Comparison of ENCODE assay signal across 1 cellular context in genomic region chr12:9647825-9648700, GRCh38.
A peak's percentile ranks its signal among the peaks of the same experiment; 100 is the strongest.
TF ChIP-seq lines count a peak whose summit lies in the region.

No MANE protein-coding gene starts in this region.

TF ChIP-seq in HepG2, 621 proteins besides CTCF, POLR2A, EP300 and RAD21 (continued from another document and continues in another):
- TF ChIP-seq ZBTB39 (CRISPR knock-in tag; IDR thresholded peaks at IDR 0.05): no peak
- TF ChIP-seq ZNF451 (CRISPR knock-in tag; IDR thresholded peaks at IDR 0.05): 0 out of 2 replicates have a peak, but pooled peaks have one; percentile 59
- no peak for TF ChIP-seq SP5 (CRISPR knock-in tag; IDR thresholded peaks at IDR 0.05; ENCODE audit: borderline replicate concordance, low read depth)
- TF ChIP-seq MXD3 (CRISPR knock-in tag; IDR thresholded peaks at IDR 0.05): peak; percentile 71; the same call in 1 of the 2 replicates
- TF ChIP-seq, protein P1, sequence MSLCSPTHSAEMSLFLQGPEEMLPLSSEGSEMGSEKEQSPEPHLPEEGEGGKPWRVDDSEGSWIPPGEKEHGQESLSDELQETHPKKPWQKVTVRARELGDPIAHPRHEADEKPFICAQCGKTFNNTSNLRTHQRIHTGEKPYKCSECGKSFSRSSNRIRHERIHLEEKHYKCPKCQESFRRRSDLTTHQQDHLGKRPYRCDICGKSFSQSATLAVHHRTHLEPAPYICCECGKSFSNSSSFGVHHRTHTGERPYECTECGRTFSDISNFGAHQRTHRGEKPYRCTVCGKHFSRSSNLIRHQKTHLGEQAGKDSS (CRISPR knock-in tag; IDR thresholded peaks at IDR 0.05; ENCODE audit: borderline replicate concordance, low read depth): no peak; the same call in 1 of the 2 replicates
- TF ChIP-seq, protein P2, sequence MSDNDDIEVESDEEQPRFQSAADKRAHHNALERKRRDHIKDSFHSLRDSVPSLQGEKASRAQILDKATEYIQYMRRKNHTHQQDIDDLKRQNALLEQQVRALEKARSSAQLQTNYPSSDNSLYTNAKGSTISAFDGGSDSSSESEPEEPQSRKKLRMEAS (IDR thresholded peaks at IDR 0.05): peak; percentile 87
- peak; percentile 53; the same call in 1 of the 2 replicates for TF ChIP-seq REXO4 (CRISPR knock-in tag; IDR thresholded peaks at IDR 0.05; ENCODE audit: borderline replicate concordance)
- TF ChIP-seq TERF1 (CRISPR knock-in tag; IDR thresholded peaks at IDR 0.05): peak; percentile 76; the same call in 1 of the 2 replicates
- TF ChIP-seq, protein P3, sequence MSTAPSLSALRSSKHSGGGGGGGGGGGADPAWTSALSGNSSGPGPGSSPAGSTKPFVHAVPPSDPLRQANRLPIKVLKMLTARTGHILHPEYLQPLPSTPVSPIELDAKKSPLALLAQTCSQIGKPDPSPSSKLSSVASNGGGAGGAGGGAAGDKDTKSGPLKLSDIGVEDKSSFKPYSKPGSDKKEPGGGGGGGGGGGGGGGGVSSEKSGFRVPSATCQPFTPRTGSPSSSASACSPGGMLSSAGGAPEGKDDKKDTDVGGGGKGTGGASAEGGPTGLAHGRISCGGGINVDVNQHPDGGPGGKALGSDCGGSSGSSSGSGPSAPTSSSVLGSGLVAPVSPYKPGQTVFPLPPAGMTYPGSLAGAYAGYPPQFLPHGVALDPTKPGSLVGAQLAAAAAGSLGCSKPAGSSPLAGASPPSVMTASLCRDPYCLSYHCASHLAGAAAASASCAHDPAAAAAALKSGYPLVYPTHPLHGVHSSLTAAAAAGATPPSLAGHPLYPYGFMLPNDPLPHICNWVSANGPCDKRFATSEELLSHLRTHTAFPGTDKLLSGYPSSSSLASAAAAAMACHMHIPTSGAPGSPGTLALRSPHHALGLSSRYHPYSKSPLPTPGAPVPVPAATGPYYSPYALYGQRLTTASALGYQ (CRISPR knock-in tag; IDR thresholded peaks at IDR 0.05): no peak
- TF ChIP-seq PCBP1 (IDR thresholded peaks at IDR 0.05; ENCODE audit: borderline replicate concordance, low read depth, low read length): no peak
- no peak for TF ChIP-seq NFE2L1 (CRISPR knock-in tag; IDR thresholded peaks at IDR 0.05; ENCODE audit: borderline replicate concordance)
- TF ChIP-seq MED1 (CRISPR knock-in tag; IDR thresholded peaks at IDR 0.05): peak; percentile 51; the same call in 1 of the 2 replicates
- TF ChIP-seq ZNF558 (CRISPR knock-in tag; IDR thresholded peaks at IDR 0.05; ENCODE audit: borderline replicate concordance): no peak; the same call in 1 of the 2 replicates
- TF ChIP-seq ZFP37 (CRISPR knock-in tag; IDR thresholded peaks at IDR 0.05; ENCODE audit: borderline replicate concordance): no peak
- no peak; the same call in 1 of the 2 replicates for TF ChIP-seq SNAPC5 (CRISPR knock-in tag; IDR thresholded peaks at IDR 0.05; ENCODE audit: borderline replicate concordance)
- no peak for TF ChIP-seq ATAD3A (CRISPR knock-in tag; IDR thresholded peaks at IDR 0.05)
- no peak for TF ChIP-seq MYNN (CRISPR knock-in tag; IDR thresholded peaks at IDR 0.05; ENCODE audit: low read depth)
- TF ChIP-seq ZKSCAN8 (CRISPR knock-in tag; IDR thresholded peaks at IDR 0.05; ENCODE audit: borderline replicate concordance): no peak
- TF ChIP-seq THAP7 (CRISPR knock-in tag; IDR thresholded peaks at IDR 0.05): peak; percentile 96
- peak; percentile 82; the same call in 1 of the 2 replicates for TF ChIP-seq CENPT (CRISPR knock-in tag; IDR thresholded peaks at IDR 0.05; ENCODE audit: low read depth)
- TF ChIP-seq ZGPAT (CRISPR knock-in tag; IDR thresholded peaks at IDR 0.05): peak; percentile 73; the same call in 1 of the 2 replicates
- peak; percentile 32; the same call in 1 of the 2 replicates for TF ChIP-seq ZNF746 (CRISPR knock-in tag; IDR thresholded peaks at IDR 0.05)
- peak; percentile 49 for TF ChIP-seq GABPA (IDR thresholded peaks at IDR 0.05; ENCODE audit: low read depth, low read length)
- TF ChIP-seq GABPA (CRISPR knock-in tag; IDR thresholded peaks at IDR 0.05; ENCODE audit: low read depth): peak; percentile 83
- TF ChIP-seq AHR (CRISPR knock-in tag; IDR thresholded peaks at IDR 0.05): 0 out of 2 replicates have a peak, but pooled peaks have one; percentile 14
- no peak; the same call in 1 of the 2 replicates for TF ChIP-seq NR2F2 (IDR thresholded peaks at IDR 0.05; ENCODE audit: borderline replicate concordance, low read depth)
- no peak for TF ChIP-seq MTF1 (CRISPR knock-in tag; IDR thresholded peaks at IDR 0.05)
- TF ChIP-seq GTF2F1 (IDR thresholded peaks at IDR 0.05; ENCODE audit: low read length): no peak
- TF ChIP-seq ZSCAN9 (CRISPR knock-in tag; IDR thresholded peaks at IDR 0.05; ENCODE audit: borderline replicate concordance): no peak
- no peak; a peak in 1 of 4 replicates for TF ChIP-seq REST (IDR thresholded peaks at IDR 0.05; ENCODE audit: borderline replicate concordance in 1 of 2, low read depth in 1 of 2, low read length in 2 of 2)
- TF ChIP-seq ZBTB42 (CRISPR knock-in tag; IDR thresholded peaks at IDR 0.05): 0 out of 2 replicates have a peak, but pooled peaks have one; percentile 23
- TF ChIP-seq HIVEP1 (CRISPR knock-in tag; IDR thresholded peaks at IDR 0.05): 0 out of 2 replicates have a peak, but pooled peaks have one; percentile 52
- no peak for TF ChIP-seq ZNF839 (CRISPR knock-in tag; IDR thresholded peaks at IDR 0.05; ENCODE audit: borderline replicate concordance)
- no peak for TF ChIP-seq ETS1 (CRISPR knock-in tag; IDR thresholded peaks at IDR 0.05)
- no peak for TF ChIP-seq ATF2 (CRISPR knock-in tag; IDR thresholded peaks at IDR 0.05)
- peak; percentile 46; the same call in 1 of the 2 replicates for TF ChIP-seq BRF2 (CRISPR knock-in tag; IDR thresholded peaks at IDR 0.05)
- peak; percentile 67 for TF ChIP-seq MXD4 (CRISPR knock-in tag; IDR thresholded peaks at IDR 0.05)
